17 cellular contexts compared by ENCODE assay signal in the genomic region with DNA sequence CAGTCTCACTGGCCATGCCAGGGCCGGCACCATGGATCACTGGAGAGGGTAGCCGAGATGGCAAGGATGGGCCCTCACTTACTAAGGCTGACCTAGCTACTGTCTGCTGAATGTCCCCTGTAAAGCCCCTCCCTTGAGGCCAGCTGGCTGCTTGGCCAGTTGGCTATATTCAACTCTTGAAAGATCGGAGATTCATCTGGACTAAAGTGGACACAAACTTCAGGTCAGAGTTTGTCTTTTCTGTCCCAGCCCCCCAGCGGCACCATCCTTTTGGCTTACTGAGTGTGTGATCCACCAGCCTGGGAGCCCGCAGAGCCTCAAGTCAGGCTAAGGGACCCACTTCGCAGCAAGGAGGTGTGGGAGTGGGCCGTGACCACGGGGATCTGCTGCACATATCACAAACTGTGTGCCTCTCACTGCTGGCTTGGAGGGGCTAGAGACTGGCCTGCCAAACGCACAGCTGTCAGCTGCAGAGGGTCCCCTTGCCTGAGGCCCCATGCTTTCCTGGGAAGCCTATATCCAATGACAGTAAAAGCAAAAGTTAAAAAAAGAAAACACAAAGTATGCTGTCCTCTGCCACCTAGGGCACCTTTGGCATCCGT.
DNase-seq lines count a peak whose midpoint lies in the region; ATAC-seq and TF ChIP-seq lines count a peak whose summit lies in the region.
"Had no signal": no experiment of that assay in that cellular context is flagged by ENCODE, and none has a peak within 500 bp of the region (broad histone marks: within the 10 kb centered on the region; RNA-seq: fewer than 3 reads in every experiment).

No MANE protein-coding gene starts in this region.

- no peak overlapping the region for H3K4ac ChIP-seq in IMR-90 (ENCODE audit: low read depth, low read length)

- H3K4me1 ChIP-seq in IMR-90 (ENCODE audit: control insufficient read depth, insufficient read depth, low read length), result 0 out of 2 replicates have a peak, but pooled peaks cover 2% of the 10 kb centered on the region
- H3K4me1 ChIP-seq in testis, result no peaks in the 10 kb centered on the region

- peaks cover 11% of the 10 kb centered on the region for H3K9me3 ChIP-seq in IMR-90 (ENCODE audit: control insufficient read depth, insufficient read depth, low read length)
- H3K9me3 ChIP-seq in testis, result no peaks in the 10 kb centered on the region

- H3K9me1 ChIP-seq in IMR-90 (ENCODE audit: insufficient read depth, low read length), result no peaks in the 10 kb centered on the region

- CTCF ChIA-PET in activated naive CD4-positive, alpha-beta T cell treated with anti-CD3 and anti-CD28 coated beads, Interleukin-2, amount 10 ng/mL, durations not matched to agents 7 days and 5 days (lab: Charles Lee), result no interaction called here
- CTCF ChIA-PET in IMR-90 (lab: Yijun Ruan, JAX), result no interaction called here

- H3K23ac ChIP-seq in IMR-90 (ENCODE audit: low read depth, low read length), result no peak overlapping the region

- BruUV-seq in IMR-90 (replicated peaks; lab: Mats Ljungman, UMichigan), result no TSS peak

- POLR2A ChIA-PET in IMR-90 (lab: Charles Lee; ENCODE audit: unreplicated experiment), result no interaction called here

- in situ Hi-C loops in IMR-90 (cut with MboI; ENCODE audit: low sequenced_read_pairs), result no loop called here

- H2AK9ac ChIP-seq in IMR-90 (replicated peaks; ENCODE audit: low read depth, low read length, poor library complexity), result no peak overlapping the region

- ATAC-seq in IMR-90 (ENCODE audit: low read depth) (no peak), left lobe of liver (no peak)
- ATAC-seq: Panc1, Right ventricle myocardium inferior had no signal

- H4K91ac ChIP-seq in IMR-90 (ENCODE audit: insufficient read depth, low read depth, low read length), result no peak overlapping the region

- TF ChIP-seq CTCF in IMR-90 (conservative IDR thresholded peaks at IDR 0.05; ENCODE audit: low read depth, low read length), result no peak
- no peak for TF ChIP-seq CTCF in testis (IDR thresholded peaks at IDR 0.05)

- no peaks in the 10 kb centered on the region for H3K79me1 ChIP-seq in IMR-90 (ENCODE audit: low read depth in 1 of 2, low read length in 2 of 2)

- no peaks in the 10 kb centered on the region for H3K27me3 ChIP-seq in IMR-90 (ENCODE audit: control insufficient read depth, insufficient read depth, low read length)
- no peaks in the 10 kb centered on the region for H3K27me3 ChIP-seq in testis
- H3K27me3 ChIP-seq: MG63 had no signal

- H3K4me2 ChIP-seq in IMR-90 (ENCODE audit: low read depth, low read length), result no peak overlapping the region

- H3K9me3 Mint-ChIP-seq in activated naive CD4-positive, alpha-beta T cell treated with anti-CD3 and anti-CD28 coated beads, Interleukin-2, amount 10 ng/mL, durations not matched to agents 7 days and 5 days, result peaks cover 23% of the 10 kb centered on the region

- no peak overlapping the region for H2AFZ ChIP-seq in IMR-90 (replicated peaks; ENCODE audit: low read length, poor library complexity)

- H3K9ac ChIP-seq in IMR-90 (ENCODE audit: low read depth, low read length), result no peak overlapping the region

- H3K4me1 Mint-ChIP-seq in activated naive CD4-positive, alpha-beta T cell treated with anti-CD3 and anti-CD28 coated beads, Interleukin-2, amount 10 ng/mL, durations not matched to agents 7 days and 5 days, result no peaks in the 10 kb centered on the region

- dilution Hi-C loops in IMR-90 (cut with HindIII; ENCODE audit: low sequenced_read_pairs, unreplicated experiment), result no loop called here

- no peak overlapping the region for H4K5ac ChIP-seq in IMR-90 (ENCODE audit: low read depth, low read length)

- H3K14ac ChIP-seq in IMR-90 (replicated peaks; ENCODE audit: low read depth, low read length), result no peak overlapping the region

- H3K4me3 ChIP-seq in IMR-90 (ENCODE audit: insufficient read depth, low read depth, low read length) (no peak overlapping the region), testis (no peak overlapping the region)
- H3K4me3 ChIP-seq: MG63 had no signal

- H2BK5ac ChIP-seq in IMR-90 (ENCODE audit: low read depth, low read length, poor library complexity, severe bottlenecking), result no peak overlapping the region

- no peak overlapping the region for H2BK15ac ChIP-seq in IMR-90 (ENCODE audit: low read depth, low read length)

- no peak for TF ChIP-seq POLR2A in IMR-90 (IDR thresholded peaks at IDR 0.05; ENCODE audit: low read depth, low read length)
- no peak for TF ChIP-seq POLR2A in testis (IDR thresholded peaks at IDR 0.05)

- H3K18ac ChIP-seq in IMR-90 (ENCODE audit: low read depth, low read length), result no peak overlapping the region

- TF ChIP-seq RAD21 in IMR-90 (IDR thresholded peaks at IDR 0.05; ENCODE audit: low read length), result no peak

- H3K27ac Mint-ChIP-seq in activated naive CD4-positive, alpha-beta T cell treated with anti-CD3 and anti-CD28 coated beads, Interleukin-2, amount 10 ng/mL, durations not matched to agents 7 days and 5 days, result no peak overlapping the region

- 0 out of 2 replicates have a peak overlapping the region, but pooled peaks have one; percentile 24 for H2AK5ac ChIP-seq in IMR-90 (ENCODE audit: low read depth, low read length)

- no peaks in the 10 kb centered on the region for H4K20me1 ChIP-seq in IMR-90 (ENCODE audit: insufficient read depth, low read length)

- intact Hi-C loops in IMR-90 (cut with micrococcal nuclease) (no loop called here), testis (cut with DNase I; ENCODE audit: low total_unique reads) (no loop called here)

- H3K4me3 Mint-ChIP-seq in activated naive CD4-positive, alpha-beta T cell treated with anti-CD3 and anti-CD28 coated beads, Interleukin-2, amount 10 ng/mL, durations not matched to agents 7 days and 5 days, result no peak overlapping the region
- H3K4me3 Mint-ChIP-seq: CD14-positive monocyte had no signal

- H3K36me3 ChIP-seq in IMR-90 (ENCODE audit: control insufficient read depth, insufficient read depth, low read length) (no peaks in the 10 kb centered on the region), testis (ENCODE audit: low read depth, missing control alignments) (no peaks in the 10 kb centered on the region)
- H3K36me3 ChIP-seq: MG63 had no signal

- WGBS in IMR-90 (ENCODE audit: extremely low coverage in 2 of 2, insufficient read length in 1 of 2), 2 experiments, result 73% methylated on average over 5 of the region's 10 CpGs; no CpG with 5 or more reads in 1 of the 2 experiments
- WGBS in testis, 2 donors, result 84% methylated on average over 8 to 10 of the region's 10 CpGs

- H2BK120ac ChIP-seq in IMR-90 (ENCODE audit: low read depth, low read length), result no peak overlapping the region

- no peaks in the 10 kb centered on the region for H3K27me3 Mint-ChIP-seq in activated naive CD4-positive, alpha-beta T cell treated with anti-CD3 and anti-CD28 coated beads, Interleukin-2, amount 10 ng/mL, durations not matched to agents 7 days and 5 days

- no peak overlapping the region for H2BK20ac ChIP-seq in IMR-90 (ENCODE audit: low read depth, low read length)

- DNase-seq in activated naive CD4-positive, alpha-beta T cell treated with anti-CD3 and anti-CD28 coated beads, Interleukin-2, amount 10 ng/mL, durations not matched to agents 7 days and 5 days, result peak; percentile 1
- no peak for DNase-seq in activated naive CD4-positive, alpha-beta T cell treated with Interleukin-2 at 50 U/mL for 16 hours
- DNase-seq in IMR-90 (no peak), left lobe of liver (ENCODE audit: low spot score) (peak; percentile 40), testis (peak; percentile 12), NCI-H82 (lab: John Stamatoyannopoulos, UW) (no peak)
- no peak for DNase-seq in stimulated activated CD4-positive, alpha-beta T cell treated with anti-CD3 and anti-CD28 coated beads, Interleukin-2, amount 100 ng/mL, for 48 hours
- DNase-seq: ACHN, AML-193, MG63, NCI-H1092, NCI-H2081 treated with DMSO at 0.1 percent for 48 hours, NCI-H2227 treated with DMSO at 0.1 percent for 48 hours, NCI-H524 had no signal

- H3K27ac ChIP-seq in IMR-90 (ENCODE audit: insufficient read depth, low read length) (no peak overlapping the region), testis (no peak overlapping the region)

- no peaks in the 10 kb centered on the region for H3K36me3 Mint-ChIP-seq in activated naive CD4-positive, alpha-beta T cell treated with anti-CD3 and anti-CD28 coated beads, Interleukin-2, amount 10 ng/mL, durations not matched to agents 7 days and 5 days
- H3K36me3 Mint-ChIP-seq: CD14-positive monocyte had no signal

- H4K8ac ChIP-seq in IMR-90 (ENCODE audit: low read depth in 2 of 2, low read length in 2 of 2), result no peak overlapping the region

- no peak overlapping the region for H3K56ac ChIP-seq in IMR-90 (ENCODE audit: extremely low read depth, insufficient read depth, low read length)

TF ChIP-seq in IMR-90, 13 proteins besides CTCF, POLR2A, EP300 and RAD21 (continues in another document):
- no peak for TF ChIP-seq MAFK (IDR thresholded peaks at IDR 0.05; ENCODE audit: low read depth, low read length)
- no peak for TF ChIP-seq SMC3 (IDR thresholded peaks at IDR 0.05; ENCODE audit: low read depth, low read length)
- no peak for TF ChIP-seq RFX5 (IDR thresholded peaks at IDR 0.05; ENCODE audit: low read depth, low read length)
- no peak for TF ChIP-seq MXI1 (IDR thresholded peaks at IDR 0.05; ENCODE audit: borderline replicate concordance, low read depth, low read length)
- TF ChIP-seq, protein P1, sequence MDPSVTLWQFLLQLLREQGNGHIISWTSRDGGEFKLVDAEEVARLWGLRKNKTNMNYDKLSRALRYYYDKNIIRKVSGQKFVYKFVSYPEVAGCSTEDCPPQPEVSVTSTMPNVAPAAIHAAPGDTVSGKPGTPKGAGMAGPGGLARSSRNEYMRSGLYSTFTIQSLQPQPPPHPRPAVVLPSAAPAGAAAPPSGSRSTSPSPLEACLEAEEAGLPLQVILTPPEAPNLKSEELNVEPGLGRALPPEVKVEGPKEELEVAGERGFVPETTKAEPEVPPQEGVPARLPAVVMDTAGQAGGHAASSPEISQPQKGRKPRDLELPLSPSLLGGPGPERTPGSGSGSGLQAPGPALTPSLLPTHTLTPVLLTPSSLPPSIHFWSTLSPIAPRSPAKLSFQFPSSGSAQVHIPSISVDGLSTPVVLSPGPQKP (IDR thresholded peaks at IDR 0.05; ENCODE audit: borderline replicate concordance, low read depth, low read length), result no peak
- TF ChIP-seq FOS (IDR thresholded peaks at IDR 0.05; ENCODE audit: low read depth, low read length), result no peak
- TF ChIP-seq, protein P2, sequence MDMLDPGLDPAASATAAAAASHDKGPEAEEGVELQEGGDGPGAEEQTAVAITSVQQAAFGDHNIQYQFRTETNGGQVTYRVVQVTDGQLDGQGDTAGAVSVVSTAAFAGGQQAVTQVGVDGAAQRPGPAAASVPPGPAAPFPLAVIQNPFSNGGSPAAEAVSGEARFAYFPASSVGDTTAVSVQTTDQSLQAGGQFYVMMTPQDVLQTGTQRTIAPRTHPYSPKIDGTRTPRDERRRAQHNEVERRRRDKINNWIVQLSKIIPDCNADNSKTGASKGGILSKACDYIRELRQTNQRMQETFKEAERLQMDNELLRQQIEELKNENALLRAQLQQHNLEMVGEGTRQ (IDR thresholded peaks at IDR 0.05; ENCODE audit: low read depth, low read length), result no peak
- no peak for TF ChIP-seq CHD1 (IDR thresholded peaks at IDR 0.05; ENCODE audit: low read depth, low read length)
- no peak for TF ChIP-seq NFE2L2 (IDR thresholded peaks at IDR 0.05; ENCODE audit: low read depth, low read length)
- no peak for TF ChIP-seq CEBPB (IDR thresholded peaks at IDR 0.05; ENCODE audit: low read depth, low read length)

Comparison
In these comparisons a context has a peak if more than half of its experiments do, and no peak if none do; other contexts are left out.
1. DNase-seq: peak in activated naive CD4-positive, alpha-beta T cell treated with anti-CD3 and anti-CD28 coated beads, Interleukin-2, amount 10 ng/mL, durations not matched to agents 7 days and 5 days (single experiment), left lobe of liver (single experiment) and testis (single experiment); none in activated naive CD4-positive, alpha-beta T cell treated with Interleukin-2 at 50 U/mL for 16 hours (single experiment), IMR-90 (single experiment), stimulated activated CD4-positive, alpha-beta T cell treated with anti-CD3 and anti-CD28 coated beads, Interleukin-2, amount 100 ng/mL, for 48 hours (0 of 2) and NCI-H82 (single experiment).